Comparison of ENCODE assay signal across 8 cellular contexts in the genomic region with DNA sequence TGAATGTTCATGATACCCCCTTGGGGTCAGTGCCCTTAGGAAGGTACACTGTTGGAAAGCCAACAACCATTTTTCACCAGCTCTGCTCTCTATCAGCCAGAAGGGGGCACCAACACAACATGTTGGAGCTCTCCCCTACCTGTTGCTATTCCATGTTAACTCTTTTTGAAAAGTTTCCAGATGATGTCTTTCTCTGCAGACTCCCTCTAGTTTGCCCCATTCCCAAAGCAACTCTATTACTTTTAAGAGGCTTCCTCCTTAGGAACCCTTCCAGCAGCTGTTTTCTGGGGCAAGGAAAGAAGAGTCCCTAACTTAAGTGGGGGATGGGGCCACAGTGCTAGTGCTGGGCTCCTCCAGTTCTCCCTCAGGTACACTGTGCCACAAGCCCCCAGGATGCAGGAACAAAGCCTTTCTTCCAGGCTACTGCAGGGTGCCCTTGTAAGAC. TPM values are rescaled to one million over a fixed set of nuclear protein-coding genes. Genes with fewer than 3 reads are reported as not detected.
A peak's percentile ranks its signal among the peaks of the same experiment; 100 is the strongest.
DNase-seq lines count a peak whose midpoint lies in the region; ATAC-seq and TF ChIP-seq lines count a peak whose summit lies in the region.

No MANE protein-coding gene starts in this region.

- no peak overlapping the region for H3K23ac ChIP-seq in neuronal stem cell (ENCODE audit: low read depth, low read length, poor library complexity)

- no peak overlapping the region for H3K27ac ChIP-seq in neuronal stem cell (replicated peaks; ENCODE audit: low read length)

- H3K9me3 ChIP-seq in neuronal stem cell (replicated peaks in 1 of 2; ENCODE audit: control insufficient read depth in 2 of 2, insufficient read depth in 1 of 2, low read depth in 1 of 2, low read length in 2 of 2), result no peaks in the 10 kb centered on the region

- peak; percentile 67 for ATAC-seq in HG03354 (IDR thresholded peaks at IDR 0.05; ENCODE audit: poor library complexity, severe bottlenecking, unreplicated experiment)
- no peak for ATAC-seq in GM18907 (IDR thresholded peaks at IDR 0.05; ENCODE audit: unreplicated experiment)
- ATAC-seq in HG03139 (IDR thresholded peaks at IDR 0.05; ENCODE audit: unreplicated experiment), result no peak

- no peak overlapping the region for H4K8ac ChIP-seq in neuronal stem cell (ENCODE audit: low read depth, low read length)

- H3K4me3 ChIP-seq in fibroblast of mammary gland (ENCODE audit: control insufficient read depth, low read depth, low read length) (no peak overlapping the region), neuronal stem cell (ENCODE audit: low read length in 2 of 2) (no peak overlapping the region)

- H2BK5ac ChIP-seq in neuronal stem cell (ENCODE audit: low read length), result no peak overlapping the region

- no peak overlapping the region for H2BK15ac ChIP-seq in neuronal stem cell (ENCODE audit: low read length)

- H3K36me3 ChIP-seq in neuronal stem cell (replicated peaks in 1 of 2; ENCODE audit: control insufficient read depth in 2 of 2, insufficient read depth in 2 of 2, low read length in 2 of 2), result peaks cover 5 to 39% of the 10 kb centered on the region in 2 donors

- TF ChIP-seq CTCF in fibroblast of mammary gland (conservative IDR thresholded peaks at IDR 0.05; ENCODE audit: control insufficient read depth, insufficient read depth, low read depth, low read length), result peak; percentile 95

- H3K4me2 ChIP-seq in neuronal stem cell (ENCODE audit: insufficient read depth, low read length, poor library complexity, severe bottlenecking), result no peak overlapping the region

- H2BK12ac ChIP-seq in neuronal stem cell (ENCODE audit: low read length), result no peak overlapping the region

- no peak overlapping the region for H2AFZ ChIP-seq in neuronal stem cell (ENCODE audit: low read length)

- H3K4ac ChIP-seq in neuronal stem cell (ENCODE audit: low read length), result no peak overlapping the region

- no peak overlapping the region for H2AK5ac ChIP-seq in neuronal stem cell (ENCODE audit: low read depth, low read length)

- H2BK120ac ChIP-seq in neuronal stem cell (ENCODE audit: low read depth, low read length), result no peak overlapping the region

- no peak overlapping the region for H3K14ac ChIP-seq in neuronal stem cell (ENCODE audit: low read length)

- no peak overlapping the region for H3K18ac ChIP-seq in neuronal stem cell (ENCODE audit: low read length)

- DNase-seq in DMS53 (lab: John Stamatoyannopoulos, UW) (peak; percentile 88), NCI-H82 (lab: John Stamatoyannopoulos, UW) (peak; percentile 88), activated T-cell treated with anti-CD3 and anti-CD28 coated beads for 1 hour (ENCODE audit: low read depth) (peak; percentile 24), fibroblast of mammary gland (ENCODE audit: low read depth) (peak; percentile 63), neuronal stem cell (ENCODE audit: low spot score) (peak; percentile 54)

- H3K27me3 ChIP-seq in neuronal stem cell (ENCODE audit: control insufficient read depth in 3 of 3, insufficient read depth in 3 of 3, low read depth in 1 of 3, low read length in 3 of 3), result no peaks in the 10 kb centered on the region

- no peak overlapping the region for H3K9ac ChIP-seq in neuronal stem cell (ENCODE audit: low read depth, low read length, poor library complexity)

- peaks cover 0 to 2% of the 10 kb centered on the region in 2 donors for H3K4me1 ChIP-seq in neuronal stem cell (ENCODE audit: control insufficient read depth in 2 of 2, insufficient read depth in 1 of 2, low read depth in 1 of 2, low read length in 2 of 2)

- no peak overlapping the region for H4K91ac ChIP-seq in neuronal stem cell (ENCODE audit: low read depth, low read length, poor library complexity)

- H3K79me1 ChIP-seq in neuronal stem cell (ENCODE audit: low read depth, low read length), result no peaks in the 10 kb centered on the region

RNA-seq across cellular contexts. Expression of gene NDC1, which starts 22.9 kb away (rescaled TPM):
- 20.4 TPM for polyA plus RNA-seq in neuronal stem cell (2013, experiment 1 of 2)
- 20.7 TPM for polyA plus RNA-seq in neuronal stem cell (2013, experiment 2 of 2)

RNA-seq across cellular contexts. Expression of gene YIPF1, which starts 28.6 kb away (rescaled TPM):
- 35.2 TPM for polyA plus RNA-seq in neuronal stem cell (2013, experiment 1 of 2)
- polyA plus RNA-seq in neuronal stem cell (2013, experiment 2 of 2), result 34.2 TPM

RNA-seq across cellular contexts. Expression of gene DIO1, which starts 33.0 kb away (rescaled TPM):
- polyA plus RNA-seq in neuronal stem cell (2013, experiment 1 of 2), result 0.03 TPM
- not detected for polyA plus RNA-seq in neuronal stem cell (2013, experiment 2 of 2)

Comparison
In these comparisons a context has a peak if more than half of its experiments do, and no peak if none do; other contexts are left out.
1. DNase-seq: peak in every context shown above with its lines; median percentile 88 in DMS53; 88 in NCI-H82; 63 in fibroblast of mammary gland; 54 in neuronal stem cell; 24 in activated T-cell treated with anti-CD3 and anti-CD28 coated beads for 1 hour.